In the genomic region with DNA sequence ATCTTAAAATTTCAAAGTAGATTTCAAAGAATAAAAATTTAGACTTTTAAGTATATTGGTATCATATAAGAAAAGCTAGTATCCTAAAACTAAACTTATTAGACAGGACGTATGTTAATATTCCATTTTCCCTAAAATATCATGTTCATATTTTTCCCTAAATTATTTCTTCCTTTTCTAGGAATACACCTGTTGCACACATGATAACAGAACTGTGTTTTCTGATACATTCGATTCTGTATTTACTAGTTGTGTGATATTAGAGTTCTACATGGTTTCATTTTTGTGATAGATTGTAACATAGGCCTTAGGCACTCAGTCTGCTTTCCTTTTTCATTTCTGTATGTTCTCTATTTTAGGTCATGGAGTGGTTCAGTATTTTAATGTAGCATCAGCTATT, we compare ENCODE assay signal across 9 cellular contexts. TPM values are rescaled to one million over a fixed set of nuclear protein-coding genes. Genes with fewer than 3 reads are reported as not detected.
"Had no signal": no experiment of that assay in that cellular context is flagged by ENCODE, and none has a peak within 500 bp of the region (broad histone marks: within the 10 kb centered on the region; RNA-seq: fewer than 3 reads in every experiment).

No MANE protein-coding gene starts in this region.

- H3K4me2 ChIP-seq: KMS-11 had no signal

- H3K9ac ChIP-seq: KMS-11 had no signal

- H3K4me3 Mint-ChIP-seq: IgD-negative memory B cell had no signal

- FAIRE-seq: HepG2, HTR-8/SVneo had no signal

- H3K27ac Mint-ChIP-seq: IgD-negative memory B cell had no signal

- ATAC-seq: HepG2 had no signal

- H3K9me3 Mint-ChIP-seq: IgD-negative memory B cell had no signal

- DNase-seq: IMR-90, KBM-7, KG1 had no signal

- H3K27me3 Mint-ChIP-seq: IgD-negative memory B cell had no signal

- H3K27ac ChIP-seq: HL-60, KMS-11 had no signal

RNA-seq across cellular contexts. Expression of gene PDE11A, which starts 50.6 kb away (rescaled TPM):
- total RNA-seq: HT-29 had no signal
- polyA plus RNA-seq: IgD-negative memory B cell had no signal
